28 cellular contexts compared by ENCODE assay signal in the genomic region with DNA sequence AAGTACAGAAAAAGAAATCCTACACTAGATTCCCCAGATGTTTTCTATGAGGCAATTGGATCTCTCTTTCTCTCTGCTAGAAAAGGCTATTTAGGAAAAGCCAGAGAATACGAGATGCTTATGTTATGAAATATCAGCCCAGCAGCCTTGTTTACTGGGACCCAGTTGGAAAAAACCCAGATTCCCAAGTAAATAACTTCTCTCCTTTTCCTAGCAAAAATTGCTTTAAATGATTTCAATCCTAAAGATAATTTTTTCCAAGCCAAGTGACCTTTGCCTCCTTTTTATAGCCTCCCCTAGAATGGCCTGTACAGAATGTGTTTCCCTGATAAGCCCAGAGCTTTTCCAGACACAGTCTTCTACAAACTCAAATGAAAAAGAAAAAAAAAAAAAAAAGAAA.
A peak's percentile ranks its signal among the peaks of the same experiment; 100 is the strongest.
DNase-seq lines count a peak whose midpoint lies in the region; ATAC-seq and TF ChIP-seq lines count a peak whose summit lies in the region.
"Had no signal": no experiment of that assay in that cellular context is flagged by ENCODE, and none has a peak within 500 bp of the region (broad histone marks: within the 10 kb centered on the region; RNA-seq: fewer than 3 reads in every experiment).

No MANE protein-coding gene starts in this region.

- DNase-seq in cardiac muscle cell (ENCODE audit: low read depth in 1 of 2, low spot score in 1 of 2) (peak; percentile 39 to 76), left cardiac atrium (no peak), fibroblast of pulmonary artery (ENCODE audit: low read depth) (peak; percentile 31), uterus (peak in 1 of 2 donors; percentile 28)
- DNase-seq in stimulated activated CD4-positive, alpha-beta T cell treated with anti-CD3 and anti-CD28 coated beads, Interleukin-4, amount 100 ng/mL, for 1 hour = no peak
- DNase-seq in CD4-positive, alpha-beta T cell = no peak
- DNase-seq: activated CD4-positive, alpha-beta memory T cell treated with anti-CD3 and anti-CD28 coated beads, Interleukin-2, amount 10 ng/mL, durations not matched to agents 7 days and 5 days; activated effector memory CD4-positive, alpha-beta T cell treated with anti-CD3 and anti-CD28 coated beads, Interleukin-2, amount 50 U/mL, for 16 hours; body of pancreas; DMS53; effector memory CD8-positive, alpha-beta T cell; esophagus squamous epithelium; GDM1; mesendoderm; naive thymus-derived CD8-positive, alpha-beta T cell; NCI-H2171; NCI-H510A treated with DMSO at 0.1 percent for 48 hours; NK-92 treated with Interleukin-12 subunit alpha and Interleukin-12 subunit beta, amount 100 ng/mL, for 24 hours; ovary; PC-9; SIG-M5; stimulated activated naive CD8-positive, alpha-beta T cell treated with anti-CD3 and anti-CD28 coated beads, Interleukin-15, Interleukin-2, amounts not matched to agents 100 U/mL and 50 U/mL, for 24 hours; T-cell; tibial artery had no signal

- no peak for TF ChIP-seq POLR2A in uterus (IDR thresholded peaks at IDR 0.05)

- peak overlapping the region in 1 of 2 donors; percentile 48 for H3K9ac ChIP-seq in mucosa of rectum (ENCODE audit: low read depth in 1 of 2, low read length in 2 of 2)
- H3K9ac ChIP-seq: KMS-11 had no signal

- TF ChIP-seq CTCF in cardiac muscle cell (IDR thresholded peaks at IDR 0.05; ENCODE audit: low read depth, low read length) (no peak), fibroblast of pulmonary artery (IDR thresholded peaks at IDR 0.05; ENCODE audit: low read length, missing control alignments) (no peak), uterus (IDR thresholded peaks at IDR 0.05) (no peak)
- TF ChIP-seq CTCF in CD4-positive, alpha-beta T cell (IDR thresholded peaks at IDR 0.05) = no peak

- intact Hi-C loops in left cardiac atrium (cut with DNase I) = loop anchor here in 1 of 2 donors (5.0 kb wide), 1 partner anchor 45 kb away; no protein-coding TSS in a partner anchor
- intact Hi-C loops in uterus (cut with DNase I; ENCODE audit: low total_unique reads) = no loop called here
- intact Hi-C loops in CD4-positive, alpha-beta T cell (cut with DNase I, micrococcal nuclease) = no loop called here

- H3K27me3 Mint-ChIP-seq in CD4-positive, alpha-beta T cell = peaks cover 6% of the 10 kb centered on the region

- POLR2A ChIA-PET in CD4-positive, alpha-beta T cell (lab: Charles Lee) = no interaction called here

- ATAC-seq in left cardiac atrium (no peak), GM19328 (IDR thresholded peaks at IDR 0.05; ENCODE audit: unreplicated experiment) (no peak)
- ATAC-seq in CD4-positive, alpha-beta T cell (ENCODE audit: poor library complexity) = no peak
- ATAC-seq: activated CD4-positive, CD25-positive, alpha-beta regulatory T cell treated with anti-CD3 and anti-CD28 coated beads, Interleukin-2, amount 50 U/mL, for 24 hours; body of pancreas; effector memory CD8-positive, alpha-beta T cell; naive thymus-derived CD8-positive, alpha-beta T cell; stimulated activated naive CD8-positive, alpha-beta T cell treated with anti-CD3 and anti-CD28 coated beads, Interleukin-15, Interleukin-2, amounts not matched to agents 100 U/mL and 50 U/mL, for 24 hours; T-cell had no signal

- H3K9me3 Mint-ChIP-seq in CD4-positive, alpha-beta T cell = no peaks in the 10 kb centered on the region
- H3K9me3 Mint-ChIP-seq: activated CD4-positive, alpha-beta memory T cell treated with anti-CD3 and anti-CD28 coated beads, Interleukin-2, amount 10 ng/mL, durations not matched to agents 7 days and 5 days; effector memory CD8-positive, alpha-beta T cell; naive thymus-derived CD8-positive, alpha-beta T cell; T-cell had no signal

- no peaks in the 10 kb centered on the region for H3K36me3 Mint-ChIP-seq in CD4-positive, alpha-beta T cell (ENCODE audit: low read depth)
- H3K36me3 Mint-ChIP-seq: naive thymus-derived CD8-positive, alpha-beta T cell; T-cell had no signal

- CTCF ChIA-PET in CD4-positive, alpha-beta T cell (lab: Charles Lee) = no interaction called here

- H3K4me1 ChIP-seq in cardiac muscle cell (ENCODE audit: low read depth) (peaks cover 48% of the 10 kb centered on the region), mucosa of rectum (ENCODE audit: control insufficient read depth in 2 of 2, insufficient read depth in 2 of 2, low read length in 2 of 2) (peaks cover 33 to 45% of the 10 kb centered on the region in 2 donors), uterus (peaks cover 3 to 14% of the 10 kb centered on the region in 2 donors)

- H3K36me3 ChIP-seq in cardiac muscle cell (no peaks in the 10 kb centered on the region), mucosa of rectum (ENCODE audit: control insufficient read depth in 2 of 2, insufficient read depth in 2 of 2, low read length in 2 of 2) (no peaks in the 10 kb centered on the region), uterus (no peaks in the 10 kb centered on the region)
- H3K36me3 ChIP-seq: esophagus squamous epithelium, ovary, tibial artery had no signal

- H3K27ac Mint-ChIP-seq in CD4-positive, alpha-beta T cell = no peak overlapping the region
- H3K27ac Mint-ChIP-seq: activated CD4-positive, alpha-beta memory T cell treated with anti-CD3 and anti-CD28 coated beads, Interleukin-2, amount 10 ng/mL, durations not matched to agents 7 days and 5 days; effector memory CD8-positive, alpha-beta T cell; T-cell had no signal

- H3K27ac ChIP-seq in cardiac muscle cell (peak overlapping the region; percentile 75), mucosa of rectum (ENCODE audit: low read depth in 2 of 2, low read length in 2 of 2) (peak overlapping the region; percentile 88 to 89), uterus (peak overlapping the region; percentile 59 to 71)
- no peak overlapping the region for H3K27ac ChIP-seq in CD4-positive, alpha-beta T cell (ENCODE audit: low read depth, low read length)
- H3K27ac ChIP-seq: body of pancreas, KMS-11, PC-9, tibial artery had no signal

- no peak overlapping the region for H3K4me3 ChIP-seq in cardiac muscle cell
- H3K4me3 ChIP-seq in fibroblast of pulmonary artery (replicated peaks; ENCODE audit: low read depth, low read length) = no peak overlapping the region
- H3K4me3 ChIP-seq in mucosa of rectum (ENCODE audit: low read length in 2 of 2) = peak overlapping the region in 1 of 2 donors; percentile 9
- no peak overlapping the region for H3K4me3 ChIP-seq in uterus
- H3K4me3 ChIP-seq: body of pancreas, esophagus squamous epithelium, ovary, PC-9, tibial artery had no signal

- no peak overlapping the region for H3K4me3 Mint-ChIP-seq in CD4-positive, alpha-beta T cell
- H3K4me3 Mint-ChIP-seq: activated CD4-positive, alpha-beta memory T cell treated with anti-CD3 and anti-CD28 coated beads, Interleukin-2, amount 10 ng/mL, durations not matched to agents 7 days and 5 days; effector memory CD8-positive, alpha-beta T cell; naive thymus-derived CD8-positive, alpha-beta T cell; T-cell had no signal

- H3K4me1 Mint-ChIP-seq in CD4-positive, alpha-beta T cell (ENCODE audit: low read depth) = no peaks in the 10 kb centered on the region
- H3K4me1 Mint-ChIP-seq: activated CD4-positive, alpha-beta memory T cell treated with anti-CD3 and anti-CD28 coated beads, Interleukin-2, amount 10 ng/mL, durations not matched to agents 7 days and 5 days; T-cell had no signal

- H3K9me3 ChIP-seq in cardiac muscle cell (ENCODE audit: low read depth) (no peaks in the 10 kb centered on the region), mucosa of rectum (ENCODE audit: control insufficient read depth in 2 of 2, low read length in 2 of 2) (no peaks in the 10 kb centered on the region), uterus (no peaks in the 10 kb centered on the region)
- no peaks in the 10 kb centered on the region for H3K9me3 ChIP-seq in CD4-positive, alpha-beta T cell (ENCODE audit: control insufficient read depth, low read length)
- H3K9me3 ChIP-seq: body of pancreas, esophagus squamous epithelium, ovary, tibial artery had no signal

- H3K27me3 ChIP-seq in cardiac muscle cell (no peaks in the 10 kb centered on the region), mucosa of rectum (ENCODE audit: control insufficient read depth in 2 of 2, insufficient read depth in 2 of 2, low read length in 2 of 2) (no peaks in the 10 kb centered on the region), uterus (no peaks in the 10 kb centered on the region)
- H3K27me3 ChIP-seq in CD4-positive, alpha-beta T cell (ENCODE audit: control insufficient read depth, insufficient read depth, low read length) = no peaks in the 10 kb centered on the region
- H3K27me3 ChIP-seq: body of pancreas, ovary, tibial artery had no signal

Comparison
In these comparisons a context has a peak if more than half of its experiments do, and no peak if none do; other contexts are left out.
1. DNase-seq: peak in cardiac muscle cell (2 of 2) and fibroblast of pulmonary artery (single experiment); none in left cardiac atrium (single experiment), stimulated activated CD4-positive, alpha-beta T cell treated with anti-CD3 and anti-CD28 coated beads, Interleukin-4, amount 100 ng/mL, for 1 hour (single experiment) and CD4-positive, alpha-beta T cell (0 of 10).